Comparison of ENCODE assay signal across 12 cellular contexts in genomic region chr5:89255845-89256463, GRCh38.
DNase-seq lines count a peak whose midpoint lies in the region; ATAC-seq and TF ChIP-seq lines count a peak whose summit lies in the region.
"Had no signal": no experiment of that assay in that cellular context is flagged by ENCODE, and none has a peak within 500 bp of the region (broad histone marks: within the 10 kb centered on the region; RNA-seq: fewer than 3 reads in every experiment).

No MANE protein-coding gene starts in this region.

- H3K27me3 Mint-ChIP-seq in endodermal cell (ENCODE audit: insufficient read depth): no peaks in the 10 kb centered on the region

- H3K4me3 ChIP-seq in astrocyte of the cerebellum (ENCODE audit: low read depth, low read length): no peak overlapping the region
- H3K4me3 ChIP-seq in smooth muscle cell: no peak overlapping the region
- H3K4me3 ChIP-seq in endodermal cell (ENCODE audit: low read length): no peak overlapping the region
- H3K4me3 ChIP-seq: esophagus squamous epithelium had no signal

- H3K36me3 ChIP-seq in smooth muscle cell (ENCODE audit: low read depth): no peaks in the 10 kb centered on the region
- no peaks in the 10 kb centered on the region for H3K36me3 ChIP-seq in endodermal cell (ENCODE audit: control insufficient read depth, insufficient read depth, low read length)
- H3K36me3 ChIP-seq: esophagus squamous epithelium had no signal

- H3K27me3 ChIP-seq in smooth muscle cell (ENCODE audit: low read depth): no peaks in the 10 kb centered on the region
- no peaks in the 10 kb centered on the region for H3K27me3 ChIP-seq in endodermal cell (ENCODE audit: control insufficient read depth, insufficient read depth, low read length, poor library complexity, severe bottlenecking)
- H3K27me3 ChIP-seq: esophagus squamous epithelium had no signal

- no peak for ATAC-seq in GM21786 (IDR thresholded peaks at IDR 0.05; ENCODE audit: unreplicated experiment)

- WGBS in smooth muscle cell (ENCODE audit: low lambda C conversion rate): 94% methylated on average over 5 of the region's 5 CpGs
- WGBS in endodermal cell (ENCODE audit: insufficient coverage in 1 of 2, insufficient read length in 1 of 2), 2 experiments: 96 to 100% methylated on average over 1 to 4 of the region's 5 CpGs

- no peaks in the 10 kb centered on the region for H3K9me3 Mint-ChIP-seq in endodermal cell
- H3K9me3 Mint-ChIP-seq: neural crest cell had no signal

- H3K4me3 Mint-ChIP-seq in endodermal cell: no peak overlapping the region
- H3K4me3 Mint-ChIP-seq: neural crest cell; T-helper 1 cell treated with Interleukin-12 subunit alpha and Interleukin-12 subunit beta and Interleukin-4 antibody, amounts not matched to agents 30 μg/mL and 1 μg/mL, for 36 hours had no signal

- H3K27ac Mint-ChIP-seq in endodermal cell: no peak overlapping the region
- H3K27ac Mint-ChIP-seq: T-helper 1 cell treated with Interleukin-12 subunit alpha and Interleukin-12 subunit beta and Interleukin-4 antibody, amounts not matched to agents 30 μg/mL and 1 μg/mL, for 36 hours had no signal

- H3K9me3 ChIP-seq in smooth muscle cell (replicated peaks; ENCODE audit: low read depth) (no peaks in the 10 kb centered on the region), endodermal cell (ENCODE audit: control insufficient read depth, low read length) (no peaks in the 10 kb centered on the region)
- H3K9me3 ChIP-seq: esophagus squamous epithelium had no signal

- H3K4me1 ChIP-seq in smooth muscle cell (ENCODE audit: low read depth) (no peaks in the 10 kb centered on the region), endodermal cell (ENCODE audit: control insufficient read depth, insufficient read depth, low read length) (no peaks in the 10 kb centered on the region)
- H3K4me1 ChIP-seq: esophagus squamous epithelium had no signal

- peaks cover 4% of the 10 kb centered on the region for H3F3A ChIP-seq in smooth muscle cell (ENCODE audit: low read depth)

- no peaks in the 10 kb centered on the region for H4K20me1 ChIP-seq in smooth muscle cell (ENCODE audit: low read depth)

- H3K36me3 Mint-ChIP-seq in endodermal cell (ENCODE audit: low read depth): no peaks in the 10 kb centered on the region

- TF ChIP-seq CTCF in astrocyte of the cerebellum (IDR thresholded peaks at IDR 0.05; ENCODE audit: low read depth, low read length, missing control alignments): no peak
- TF ChIP-seq CTCF in smooth muscle cell (IDR thresholded peaks at IDR 0.05; ENCODE audit: borderline replicate concordance, insufficient read depth, poor library complexity, severe bottlenecking): no peak
- no peak for TF ChIP-seq CTCF in endodermal cell (conservative IDR thresholded peaks at IDR 0.05)

- H3K27ac ChIP-seq in smooth muscle cell (ENCODE audit: low read depth): no peak overlapping the region
- H3K27ac ChIP-seq in endodermal cell (ENCODE audit: low read depth, low read length): no peak overlapping the region
- H3K27ac ChIP-seq: esophagus squamous epithelium had no signal

- in situ Hi-C loops in astrocyte of the cerebellum (cut with HindIII; ENCODE audit: low sequenced_read_pairs): no loop called here

- H2AFZ ChIP-seq in smooth muscle cell (ENCODE audit: low read depth): no peak overlapping the region

- no peaks in the 10 kb centered on the region for H3K79me2 ChIP-seq in smooth muscle cell (ENCODE audit: low read depth)

- H3K9ac ChIP-seq in smooth muscle cell (ENCODE audit: low read depth) (no peak overlapping the region), endodermal cell (ENCODE audit: extremely low read depth, low read length, poor library complexity, severe bottlenecking) (no peak overlapping the region)

- H3K4me1 Mint-ChIP-seq in endodermal cell: no peaks in the 10 kb centered on the region

- DNase-seq in EL (peak; percentile 54), M059J (ENCODE audit: low read depth) (peak; percentile 70), astrocyte of the cerebellum (ENCODE audit: low read depth) (peak; percentile 55), left kidney (ENCODE audit: low read depth, low spot score) (peak; percentile 24), smooth muscle cell (lab: John Stamatoyannopoulos, UW; ENCODE audit: unreplicated experiment) (no peak), endodermal cell (no peak)
- DNase-seq in activated CD4-positive, CD25-positive, alpha-beta regulatory T cell treated with anti-CD3 and anti-CD28 coated beads, Interleukin-2, amount 50 U/mL, for 72 hours: no peak
- DNase-seq: esophagus squamous epithelium, NCI-H1048 had no signal

- H3K4me2 ChIP-seq in smooth muscle cell: no peak overlapping the region

Comparison
In these comparisons a context has a peak if more than half of its experiments do, and no peak if none do; other contexts are left out.
1. DNase-seq: peak in EL (single experiment), M059J (single experiment), astrocyte of the cerebellum (single experiment) and left kidney (single experiment); none in smooth muscle cell (single experiment), activated CD4-positive, CD25-positive, alpha-beta regulatory T cell treated with anti-CD3 and anti-CD28 coated beads, Interleukin-2, amount 50 U/mL, for 72 hours (single experiment) and endodermal cell (single experiment).